ENCODE assay signal across 11 cellular contexts in the genomic region with DNA sequence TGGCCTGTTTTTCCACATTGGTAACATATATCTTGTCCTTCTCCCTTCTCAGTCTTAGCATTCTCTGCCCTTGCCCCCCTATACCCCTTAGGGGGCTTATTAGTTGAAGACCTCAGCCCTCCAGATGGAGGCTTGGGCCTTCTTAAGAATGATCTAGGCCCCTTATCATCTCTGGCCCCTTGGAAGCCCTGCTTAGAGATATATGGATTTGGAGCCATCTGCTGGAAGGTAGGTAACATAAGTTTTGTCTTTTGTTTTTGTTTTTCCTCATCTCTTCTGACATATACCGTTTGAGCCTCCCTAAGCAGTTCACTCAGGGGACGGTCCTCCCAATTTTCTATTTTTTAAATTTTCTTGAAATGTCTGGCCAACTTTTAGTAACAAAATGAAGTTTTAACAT. TPM values are rescaled to one million over a fixed set of nuclear protein-coding genes. Genes with fewer than 3 reads are reported as not detected.
DNase-seq lines count a peak whose midpoint lies in the region; ATAC-seq and TF ChIP-seq lines count a peak whose summit lies in the region.
"Had no signal": no experiment of that assay in that cellular context is flagged by ENCODE, and none has a peak within 500 bp of the region (broad histone marks: within the 10 kb centered on the region; RNA-seq: fewer than 3 reads in every experiment).

No MANE protein-coding gene starts in this region.

- H3K9me2 ChIP-seq in SK-N-SH, result no peaks in the 10 kb centered on the region

- H4K20me1 ChIP-seq in SK-N-SH (ENCODE audit: insufficient read depth), result no peaks in the 10 kb centered on the region

- H3K4me3 ChIP-seq in HEK293 (ENCODE audit: low read depth, low read length), result no peak overlapping the region
- no peak overlapping the region for H3K4me3 ChIP-seq in SK-N-SH (ENCODE audit: low read depth in 2 of 2, low read length in 1 of 2)
- no peak overlapping the region for H3K4me3 ChIP-seq in aorta (ENCODE audit: low read length in 2 of 2)

- intact Hi-C loops in aorta (cut with DNase I), result no loop called here

- no peaks in the 10 kb centered on the region for H3K79me2 ChIP-seq in SK-N-SH (ENCODE audit: insufficient read depth)

- H3K9ac ChIP-seq in SK-N-SH, result no peak overlapping the region

- CTCF ChIA-PET in HEK293 (lab: Yijun Ruan, JAX) (no interaction called here), SK-N-SH (lab: Yijun Ruan, JAX) (no interaction called here)

- no peaks in the 10 kb centered on the region for H3K4me1 ChIP-seq in HEK293 (ENCODE audit: control insufficient read depth, insufficient read depth, low read length)
- no peaks in the 10 kb centered on the region for H3K4me1 ChIP-seq in SK-N-SH (ENCODE audit: control insufficient read depth in 1 of 2, insufficient read depth in 2 of 2, low read depth in 1 of 2, low read length in 1 of 2)
- H3K4me1 ChIP-seq in aorta (ENCODE audit: control insufficient read depth in 1 of 2, insufficient read depth in 2 of 2, low read length in 2 of 2), result no peaks in the 10 kb centered on the region

- no peak overlapping the region for H2AFZ ChIP-seq in SK-N-SH (ENCODE audit: low read depth)

- no peak for TF ChIP-seq CTCF in HEK293 (tag by site-specific recombination; IDR thresholded peaks at IDR 0.05)
- peak; percentile 53 for TF ChIP-seq CTCF in SK-N-SH (IDR thresholded peaks at IDR 0.05)

- H3K27me3 ChIP-seq in SK-N-SH (ENCODE audit: insufficient read depth) (no peaks in the 10 kb centered on the region; the same call in 1 of the 2 replicates), aorta (ENCODE audit: control insufficient read depth in 1 of 2, insufficient read depth in 2 of 2, low read length in 1 of 2) (no peaks in the 10 kb centered on the region)

- TF ChIP-seq RAD21 in SK-N-SH (IDR thresholded peaks at IDR 0.05; ENCODE audit: low read length), result peak; percentile 48

- H3F3A ChIP-seq in SK-N-SH (replicated peaks; ENCODE audit: insufficient read depth), result no peaks in the 10 kb centered on the region

- POLR2A ChIA-PET in HEK293 (lab: Yijun Ruan, JAX), result no interaction called here
- POLR2A ChIA-PET in SK-N-SH (lab: Yijun Ruan, JAX), result no interaction called here

- H3K36me3 ChIP-seq in HEK293 (ENCODE audit: control insufficient read depth in 2 of 2, insufficient read depth in 1 of 2, low read length in 2 of 2) (no peaks in the 10 kb centered on the region), SK-N-SH (replicated peaks in 1 of 2; ENCODE audit: control insufficient read depth in 1 of 2, insufficient read depth in 2 of 2, low read length in 1 of 2) (no peaks in the 10 kb centered on the region), aorta (ENCODE audit: control insufficient read depth in 1 of 2, insufficient read depth in 2 of 2, low read length in 1 of 2) (no peaks in the 10 kb centered on the region)

- DNase-seq in DMS 273 treated with DMSO at 0.1 percent for 48 hours (lab: John Stamatoyannopoulos, UW), result peak; percentile 1
- DNase-seq in SK-N-SH, result peak; percentile 2
- DNase-seq in inferior parietal cortex (ENCODE audit: extremely low spot score), result peak; percentile 10
- no peak for DNase-seq in aorta
- DNase-seq: activated CD4-positive, alpha-beta T cell treated with anti-CD3 and anti-CD28 coated beads, Interleukin-2, amount 50 U/mL, for 48 hours; cerebellar nuclear complex; NCI-H774 had no signal

- H3K9me3 ChIP-seq in HEK293 (ENCODE audit: control insufficient read depth, insufficient read depth, low read depth, low read length), result no peaks in the 10 kb centered on the region
- H3K9me3 ChIP-seq in SK-N-SH, result no peaks in the 10 kb centered on the region
- no peaks in the 10 kb centered on the region for H3K9me3 ChIP-seq in aorta (ENCODE audit: control insufficient read depth, low read length)

- H3K27ac ChIP-seq in HEK293 (ENCODE audit: extremely low read depth, low read depth, low read length) (no peak overlapping the region), SK-N-SH (ENCODE audit: low read depth in 2 of 2, low read length in 1 of 2) (no peak overlapping the region), aorta (ENCODE audit: low read depth in 1 of 2, low read length in 2 of 2) (no peak overlapping the region)

- ATAC-seq in aorta (ENCODE audit: low FRiP score) (no peak), HG03280 (IDR thresholded peaks at IDR 0.05; ENCODE audit: unreplicated experiment) (no peak), HG03442 (IDR thresholded peaks at IDR 0.05; ENCODE audit: unreplicated experiment) (no peak), HG03565 (IDR thresholded peaks at IDR 0.05; ENCODE audit: unreplicated experiment) (no peak)

- H3K4me2 ChIP-seq in SK-N-SH, result no peak overlapping the region

- no peak for TF ChIP-seq EP300 in SK-N-SH (IDR thresholded peaks at IDR 0.05; ENCODE audit: borderline replicate concordance in 1 of 2, low read depth in 1 of 2, low read length in 1 of 2)

- WGBS in SK-N-SH (ENCODE audit: low lambda C conversion rate), result 10% methylated on average over 2 of the region's 2 CpGs
- WGBS in aorta, 2 donors, result 16 to 19% methylated on average over 2 of the region's 2 CpGs

TF ChIP-seq in HEK293, 187 proteins besides CTCF, POLR2A, EP300 and RAD21 (continues in another document):
- TF ChIP-seq, protein P1, sequence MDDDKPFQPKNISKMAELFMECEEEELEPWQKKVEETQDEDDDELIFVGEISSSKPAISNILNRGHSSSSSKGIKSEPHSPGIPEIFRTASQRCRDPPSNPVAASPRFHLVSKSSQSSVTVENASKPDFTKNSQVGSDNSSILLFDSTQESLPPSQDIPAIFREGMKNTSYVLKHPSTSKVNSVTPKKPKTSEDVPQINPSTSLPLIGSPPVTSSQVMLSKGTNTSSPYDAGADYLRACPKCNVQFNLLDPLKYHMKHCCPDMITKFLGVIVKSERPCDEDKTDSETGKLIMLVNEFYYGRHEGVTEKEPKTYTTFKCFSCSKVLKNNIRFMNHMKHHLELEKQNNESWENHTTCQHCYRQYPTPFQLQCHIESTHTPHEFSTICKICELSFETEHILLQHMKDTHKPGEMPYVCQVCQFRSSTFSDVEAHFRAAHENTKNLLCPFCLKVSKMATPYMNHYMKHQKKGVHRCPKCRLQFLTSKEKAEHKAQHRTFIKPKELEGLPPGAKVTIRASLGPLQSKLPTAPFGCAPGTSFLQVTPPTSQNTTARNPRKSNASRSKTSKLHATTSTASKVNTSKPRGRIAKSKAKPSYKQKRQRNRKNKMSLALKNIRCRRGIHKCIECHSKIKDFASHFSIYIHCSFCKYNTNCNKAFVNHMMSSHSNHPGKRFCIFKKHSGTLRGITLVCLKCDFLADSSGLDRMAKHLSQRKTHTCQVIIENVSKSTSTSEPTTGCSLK (tag by site-specific recombination; IDR thresholded peaks at IDR 0.05), result no peak
- TF ChIP-seq ZNF350 (tag by site-specific recombination; IDR thresholded peaks at IDR 0.05) (no peak), ZNF843 (tag by site-specific recombination; IDR thresholded peaks at IDR 0.05) (no peak), GLIS2 (tag by site-specific recombination; IDR thresholded peaks at IDR 0.05) (no peak)
- TF ChIP-seq, protein P2, sequence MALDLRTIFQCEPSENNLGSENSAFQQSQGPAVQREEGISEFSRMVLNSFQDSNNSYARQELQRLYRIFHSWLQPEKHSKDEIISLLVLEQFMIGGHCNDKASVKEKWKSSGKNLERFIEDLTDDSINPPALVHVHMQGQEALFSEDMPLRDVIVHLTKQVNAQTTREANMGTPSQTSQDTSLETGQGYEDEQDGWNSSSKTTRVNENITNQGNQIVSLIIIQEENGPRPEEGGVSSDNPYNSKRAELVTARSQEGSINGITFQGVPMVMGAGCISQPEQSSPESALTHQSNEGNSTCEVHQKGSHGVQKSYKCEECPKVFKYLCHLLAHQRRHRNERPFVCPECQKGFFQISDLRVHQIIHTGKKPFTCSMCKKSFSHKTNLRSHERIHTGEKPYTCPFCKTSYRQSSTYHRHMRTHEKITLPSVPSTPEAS (tag by site-specific recombination; IDR thresholded peaks at IDR 0.05), result no peak

TF ChIP-seq in SK-N-SH, 30 proteins besides CTCF, POLR2A, EP300 and RAD21:
- TF ChIP-seq FOXJ3 (CRISPR knock-in tag; IDR thresholded peaks at IDR 0.05) (no peak), SMC3 (IDR thresholded peaks at IDR 0.05; ENCODE audit: low read depth, low read length) (0 out of 2 replicates have a peak, but pooled peaks have one; percentile 11)

RNA-seq across cellular contexts. Expression of gene NAP1L2, which starts 48.3 kb away (rescaled TPM):
- polyA plus RNA-seq in SK-N-SH (2012; rRNA removed), result 0.12 and 0.19 TPM in 2 replicates
- 0.18 and 0.36 TPM in 2 replicates for polyA plus RNA-seq in SK-N-SH (2012; cell fraction: cytosol; rRNA removed)
- polyA plus RNA-seq in SK-N-SH (2012; cell fraction: nucleus; rRNA removed), result 0.07 and 0.21 TPM in 2 replicates
- total RNA-seq in aorta, result 1 to 10 TPM; 5.6 to 7.2 TPM
- 1 to 10 TPM; 3.1 to 4.3 TPM for polyA plus RNA-seq in aorta

Comparison
In these comparisons a context has a peak if more than half of its experiments do, and no peak if none do; other contexts are left out.
1. DNase-seq: peak in DMS 273 treated with DMSO at 0.1 percent for 48 hours (single experiment), SK-N-SH (single experiment) and inferior parietal cortex (single experiment); none in aorta (0 of 2).